8 cellular contexts compared by ENCODE assay signal in the genomic region with DNA sequence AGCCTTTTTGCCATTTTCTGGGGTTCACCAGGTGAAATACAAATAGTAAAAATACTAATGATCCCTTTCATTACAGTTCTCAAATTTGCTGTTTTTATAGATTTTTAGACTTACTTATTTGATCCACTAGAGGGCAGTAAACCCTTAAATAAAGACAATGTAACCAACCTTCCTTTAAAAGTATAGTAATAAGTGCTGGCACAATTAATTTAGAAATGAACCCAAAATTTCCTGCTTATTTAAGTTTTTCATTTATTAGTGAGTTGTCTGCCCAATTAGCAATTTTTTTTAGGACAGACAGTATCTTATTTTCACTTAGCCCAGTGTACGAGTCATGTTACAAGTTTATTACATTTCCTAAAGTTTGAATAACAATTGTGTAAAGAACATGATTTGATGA. TPM values are rescaled to one million over a fixed set of nuclear protein-coding genes. Genes with fewer than 3 reads are reported as not detected.
A peak's percentile ranks its signal among the peaks of the same experiment; 100 is the strongest.
DNase-seq lines count a peak whose midpoint lies in the region; ATAC-seq and TF ChIP-seq lines count a peak whose summit lies in the region.

No MANE protein-coding gene starts in this region.

- H3K9me3 Mint-ChIP-seq in chondrocyte (ENCODE audit: low read depth) (no peaks in the 10 kb centered on the region), neural progenitor cell (peaks cover under 1% of the 10 kb centered on the region)
- H3K9me3 Mint-ChIP-seq in activated T-cell treated with anti-CD3 and anti-CD28 coated beads, Interleukin-2, amount 50 U/mL, for 4 hours = no peaks in the 10 kb centered on the region

- no peaks in the 10 kb centered on the region for H3K27me3 Mint-ChIP-seq in chondrocyte (ENCODE audit: low read depth)
- H3K27me3 Mint-ChIP-seq in neural progenitor cell (ENCODE audit: insufficient read depth, low read depth) = peaks cover 2% of the 10 kb centered on the region
- no peaks in the 10 kb centered on the region for H3K27me3 Mint-ChIP-seq in activated T-cell treated with anti-CD3 and anti-CD28 coated beads, Interleukin-2, amount 50 U/mL, for 4 hours (ENCODE audit: low read depth)

- no peak overlapping the region for H3K27ac Mint-ChIP-seq in chondrocyte (ENCODE audit: unreplicated experiment)
- H3K27ac Mint-ChIP-seq in neural progenitor cell = no peak overlapping the region

- H3K4me1 ChIP-seq in heart left ventricle (peaks cover 0 to 21% (median 3%) of the 10 kb centered on the region in 12 donors), neural progenitor cell (peaks cover 19% of the 10 kb centered on the region)

- H3K36me3 Mint-ChIP-seq in chondrocyte (ENCODE audit: low read depth) = no peaks in the 10 kb centered on the region
- H3K36me3 Mint-ChIP-seq in neural progenitor cell = peaks cover 3% of the 10 kb centered on the region
- H3K36me3 Mint-ChIP-seq in activated T-cell treated with anti-CD3 and anti-CD28 coated beads, Interleukin-2, amount 50 U/mL, for 4 hours (ENCODE audit: insufficient read depth) = no peaks in the 10 kb centered on the region

- no peak overlapping the region for H2AFZ ChIP-seq in neural progenitor cell (replicated peaks)

- intact Hi-C loops in heart left ventricle (cut with DNase I) = loop anchor here in 9 of 10 donors (2.0 to 10.0 kb wide), 11 partner anchors 166 to 916 kb away; a partner anchor contains a TSS
- intact Hi-C loops in Right ventricle myocardium superior (cut with DNase I) = loop anchor here (10.0 kb wide), 1 partner anchor 249 kb away; a partner anchor contains a TSS

- H3K4me3 Mint-ChIP-seq in chondrocyte (ENCODE audit: unreplicated experiment) (no peak overlapping the region), neural progenitor cell (no peak overlapping the region)
- no peak overlapping the region for H3K4me3 Mint-ChIP-seq in activated T-cell treated with anti-CD3 and anti-CD28 coated beads, Interleukin-2, amount 50 U/mL, for 4 hours

- H3K4me3 ChIP-seq in heart left ventricle (no peak overlapping the region), neural progenitor cell (no peak overlapping the region)

- H3K4me2 ChIP-seq in neural progenitor cell = no peak overlapping the region

- 71 to 89% (median 78%) methylated on average over 1 of the region's 1 CpG for WGBS in heart left ventricle, 4 donors

- H3K79me2 ChIP-seq in neural progenitor cell (ENCODE audit: low read depth) = peaks cover 83% of the 10 kb centered on the region

- H3K36me3 ChIP-seq in heart left ventricle (no peaks in the 10 kb centered on the region), neural progenitor cell (no peaks in the 10 kb centered on the region)

- no peak for ATAC-seq in heart left ventricle
- no peak for ATAC-seq in Right ventricle myocardium superior (ENCODE audit: poor library complexity)
- ATAC-seq in activated T-cell treated with anti-CD3 and anti-CD28 coated beads, Interleukin-2, amount 50 U/mL, for 4 hours = no peak
- no peak for ATAC-seq in HG03280 (IDR thresholded peaks at IDR 0.05; ENCODE audit: unreplicated experiment)

- H3F3A ChIP-seq in neural progenitor cell (ENCODE audit: low read depth) = peaks cover 21% of the 10 kb centered on the region

- H3K9me3 ChIP-seq in heart left ventricle (no peaks in the 10 kb centered on the region), neural progenitor cell (ENCODE audit: low read depth) (no peaks in the 10 kb centered on the region)

- peak; percentile 53 to 77 (median 72) for TF ChIP-seq CTCF in heart left ventricle (IDR thresholded peaks at IDR 0.05)
- peak; percentile 95 for TF ChIP-seq CTCF in chondrocyte (IDR thresholded peaks at IDR 0.05)
- peak; percentile 80 for TF ChIP-seq CTCF in neural progenitor cell (IDR thresholded peaks at IDR 0.05)
- no peak for TF ChIP-seq CTCF in GM20000 (IDR thresholded peaks at IDR 0.05; ENCODE audit: extremely low read depth, missing control alignments)

- peaks cover 22% of the 10 kb centered on the region for H3K4me1 Mint-ChIP-seq in chondrocyte (ENCODE audit: low read depth)
- H3K4me1 Mint-ChIP-seq in neural progenitor cell = peaks cover 10% of the 10 kb centered on the region
- H3K4me1 Mint-ChIP-seq in activated T-cell treated with anti-CD3 and anti-CD28 coated beads, Interleukin-2, amount 50 U/mL, for 4 hours (ENCODE audit: low read depth) = peaks cover 37% of the 10 kb centered on the region

- H3K27ac ChIP-seq in heart left ventricle (no peak overlapping the region), neural progenitor cell (no peak overlapping the region)

- no peaks in the 10 kb centered on the region for H4K20me1 ChIP-seq in neural progenitor cell (ENCODE audit: low read depth)

- H3K27me3 ChIP-seq in heart left ventricle (no peaks in the 10 kb centered on the region), neural progenitor cell (no peaks in the 10 kb centered on the region)

- no peak for TF ChIP-seq POLR2A in heart left ventricle (IDR thresholded peaks at IDR 0.05)

- no peak for DNase-seq in heart left ventricle
- DNase-seq in Right ventricle myocardium superior = no peak
- peak; percentile 45 for DNase-seq in NCI-H446 treated with DMSO at 0.1 percent for 48 hours (lab: John Stamatoyannopoulos, UW)
- no peak for DNase-seq in chondrocyte (ENCODE audit: low spot score)
- DNase-seq in neural progenitor cell (ENCODE audit: low spot score) = peak; percentile 42
- no peak for DNase-seq in activated T-cell treated with anti-CD3 and anti-CD28 coated beads, Interleukin-2, amount 50 U/mL, for 4 hours
- DNase-seq in GM20000 (ENCODE audit: low spot score) = no peak

- H3K9ac ChIP-seq in neural progenitor cell = no peak overlapping the region

RNA-seq across cellular contexts. Expression of a gene that starts 4.7 kb away (rescaled TPM):
- total RNA-seq in heart left ventricle = 1 to 10 TPM in 3 of 9 donors, under 1 TPM in 5, not detected in 1; 0.18 to 3.5 (median 0.73) TPM
- under 1 TPM; 0.08 to 0.55 TPM for polyA plus RNA-seq in heart left ventricle
- 0.89 TPM for total RNA-seq in Right ventricle myocardium superior
- total RNA-seq in chondrocyte = 1.2 to 3.5 TPM (median 1.8 TPM) in 3 replicates
- total RNA-seq in neural progenitor cell (ENCODE audit: low replicate concordance) = 19.9 and 47.7 TPM in 2 replicates
- total RNA-seq in activated T-cell treated with anti-CD3 and anti-CD28 coated beads, Interleukin-2, amount 50 U/mL, for 4 hours = 10 to 100 TPM; 15.2 to 20.0 (median 19.5) TPM

RNA-seq across cellular contexts. Expression of a gene that starts 6.0 kb away (rescaled TPM):
- 10 to 100 TPM; 29.7 to 99.4 (median 44.0) TPM for total RNA-seq in heart left ventricle
- 10 to 100 TPM; 21.2 to 44.0 TPM for polyA plus RNA-seq in heart left ventricle
- total RNA-seq in Right ventricle myocardium superior = 37.2 TPM
- 51.2 to 58.9 TPM (median 56.6 TPM) in 3 replicates for total RNA-seq in chondrocyte
- 35.2 and 67.4 TPM in 2 replicates for total RNA-seq in neural progenitor cell (ENCODE audit: low replicate concordance)
- total RNA-seq in activated T-cell treated with anti-CD3 and anti-CD28 coated beads, Interleukin-2, amount 50 U/mL, for 4 hours = 10 to 100 TPM; 11.8 to 15.5 (median 13.8) TPM

Comparison
In these comparisons a context has a peak if more than half of its experiments do, and no peak if none do; other contexts are left out.
1. DNase-seq: peak in NCI-H446 treated with DMSO at 0.1 percent for 48 hours (single experiment) and neural progenitor cell (single experiment); none in heart left ventricle (0 of 5), Right ventricle myocardium superior (single experiment), chondrocyte (single experiment), activated T-cell treated with anti-CD3 and anti-CD28 coated beads, Interleukin-2, amount 50 U/mL, for 4 hours (single experiment) and GM20000 (single experiment).